1 cellular context compared by ENCODE assay signal in the genomic region with DNA sequence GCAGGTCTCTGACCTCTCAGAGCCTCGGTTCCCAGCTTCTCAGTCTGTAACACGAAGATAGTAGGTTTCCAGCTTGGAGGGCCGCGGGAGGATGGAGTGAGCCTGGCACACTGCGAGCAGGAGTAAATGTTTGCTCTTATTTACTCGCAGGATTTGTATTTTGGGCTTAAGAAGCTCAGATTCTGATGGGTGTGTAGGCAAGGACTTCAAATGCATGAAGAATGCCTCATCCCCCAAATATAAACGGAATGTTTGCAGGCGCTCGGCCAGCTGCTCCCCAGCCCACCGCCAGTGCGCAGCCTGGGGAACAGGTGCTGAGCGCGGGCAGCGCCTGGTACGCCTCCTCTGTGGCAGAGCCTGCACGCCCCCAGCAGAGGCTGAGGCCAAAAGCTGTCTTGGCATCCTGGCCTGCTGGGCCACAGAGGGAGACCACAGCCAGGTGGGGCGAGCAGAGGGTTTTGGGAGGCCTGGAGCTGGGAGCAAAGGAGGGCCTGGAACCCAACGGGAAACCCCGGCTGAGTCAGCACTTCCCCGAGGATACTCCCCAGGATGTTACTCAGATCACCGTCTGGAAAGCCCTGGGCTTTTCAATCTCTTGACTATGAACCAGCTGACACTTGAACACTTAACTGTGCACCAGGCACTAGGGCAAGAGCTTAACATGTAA.
TF ChIP-seq lines count a peak whose summit lies in the region.

No MANE protein-coding gene starts in this region.

TF ChIP-seq in IMR-90, 13 proteins besides CTCF, POLR2A, EP300 and RAD21:
- TF ChIP-seq CEBPB (IDR thresholded peaks at IDR 0.05; ENCODE audit: low read depth, low read length) (no peak), MAFK (IDR thresholded peaks at IDR 0.05; ENCODE audit: low read depth, low read length) (peak; percentile 95), NFE2L2 (IDR thresholded peaks at IDR 0.05; ENCODE audit: low read depth, low read length) (peak; percentile 27; the same call in 1 of the 2 replicates), BHLHE40 (IDR thresholded peaks at IDR 0.05; ENCODE audit: low read depth, low read length) (0 out of 2 replicates have a peak, but pooled peaks have one; percentile 33), RCOR1 (IDR thresholded peaks at IDR 0.05; ENCODE audit: insufficient replicate concordance, low read length) (peak; percentile 94), SMC3 (IDR thresholded peaks at IDR 0.05; ENCODE audit: low read depth, low read length) (no peak), MAZ (IDR thresholded peaks at IDR 0.05; ENCODE audit: borderline replicate concordance, low read depth, low read length) (peak; percentile 63; the same call in 1 of the 2 replicates)
